In genomic region chr13:46721054-46721453, GRCh38 we compare ENCODE assay signal across 8 cellular contexts.
DNase-seq lines count a peak whose midpoint lies in the region; ATAC-seq and TF ChIP-seq lines count a peak whose summit lies in the region.

No MANE protein-coding gene starts in this region.

- H3K4me3 Mint-ChIP-seq in activated CD8-positive, alpha-beta T cell treated with anti-CD3 and anti-CD28 coated beads, Interleukin-2, amount 10 ng/mL, durations not matched to agents 7 days and 5 days: no peak overlapping the region

- H3K27me3 ChIP-seq in fibroblast of lung (ENCODE audit: control insufficient read depth, insufficient read depth, low read length) (no peaks in the 10 kb centered on the region), osteoblast (ENCODE audit: insufficient read depth, low read length) (no peaks in the 10 kb centered on the region)

- CTCF ChIA-PET in activated CD8-positive, alpha-beta T cell treated with anti-CD3 and anti-CD28 coated beads, Interleukin-2, amount 10 ng/mL, durations not matched to agents 7 days and 5 days (lab: Charles Lee): interaction anchor here (0.6 to 8.7 kb wide), 19 partner anchors 10 to 236 kb away, joined by 3 to 94 read pairs (median 4); no protein-coding TSS in a partner anchor

- H4K20me1 ChIP-seq in fibroblast of lung (ENCODE audit: control insufficient read depth, extremely low read depth, insufficient read depth, low read length) (no peaks in the 10 kb centered on the region), osteoblast (ENCODE audit: insufficient read depth, low read length) (peaks cover 3% of the 10 kb centered on the region)

- H3K9ac ChIP-seq in fibroblast of lung (ENCODE audit: insufficient read depth, low read length): no peak overlapping the region

- POLR2A ChIA-PET in activated CD8-positive, alpha-beta T cell treated with anti-CD3 and anti-CD28 coated beads, Interleukin-2, amount 10 ng/mL, durations not matched to agents 7 days and 5 days (lab: Charles Lee): interaction anchor here (1.8 kb wide), 1 partner anchor 169 kb away, joined by 7 read pairs; no protein-coding TSS in a partner anchor

- H3K27ac ChIP-seq in fibroblast of lung (ENCODE audit: insufficient read depth, low read length) (no peak overlapping the region), osteoblast (ENCODE audit: low read depth, low read length) (no peak overlapping the region)

- no peak overlapping the region for H3K4me2 ChIP-seq in fibroblast of lung (ENCODE audit: extremely low read depth, insufficient read depth, low read length)
- peak overlapping the region; percentile 30 for H3K4me2 ChIP-seq in osteoblast (ENCODE audit: insufficient read depth, low read length)

- ATAC-seq in activated CD8-positive, alpha-beta T cell treated with anti-CD3 and anti-CD28 coated beads, Interleukin-2, amount 10 ng/mL, durations not matched to agents 7 days and 5 days: no peak

- TF ChIP-seq CTCF in fibroblast of lung (conservative IDR thresholded peaks at IDR 0.05 in 1 of 2, IDR thresholded peaks at IDR 0.05 in 1 of 2; ENCODE audit: low read depth in 1 of 2, low read length in 2 of 2): peak; percentile 55 to 57
- TF ChIP-seq CTCF in osteoblast (IDR thresholded peaks at IDR 0.05; ENCODE audit: extremely low read depth, low read depth, low read length): peak; percentile 67

- no peaks in the 10 kb centered on the region for H3K79me2 ChIP-seq in fibroblast of lung (ENCODE audit: control insufficient read depth, insufficient read depth, low read length)
- H3K79me2 ChIP-seq in osteoblast (ENCODE audit: insufficient read depth, low read length): no peaks in the 10 kb centered on the region

- H3K27ac Mint-ChIP-seq in activated CD8-positive, alpha-beta T cell treated with anti-CD3 and anti-CD28 coated beads, Interleukin-2, amount 10 ng/mL, durations not matched to agents 7 days and 5 days: no peak overlapping the region

- H3K36me3 Mint-ChIP-seq in activated CD8-positive, alpha-beta T cell treated with anti-CD3 and anti-CD28 coated beads, Interleukin-2, amount 10 ng/mL, durations not matched to agents 7 days and 5 days (ENCODE audit: low read depth): peaks cover 32% of the 10 kb centered on the region

- H3K4me1 ChIP-seq in fibroblast of lung (ENCODE audit: control insufficient read depth, extremely low read depth, insufficient read depth, low read length) (no peaks in the 10 kb centered on the region), osteoblast (ENCODE audit: insufficient read depth, low read length) (peaks cover 4% of the 10 kb centered on the region)

- H2AFZ ChIP-seq in fibroblast of lung (ENCODE audit: low read length) (no peak overlapping the region), osteoblast (ENCODE audit: low read length) (no peak overlapping the region)

- H3K4me3 ChIP-seq in fibroblast of lung (replicated peaks in 1 of 4; ENCODE audit: control extremely low read depth in 1 of 4, insufficient read depth in 1 of 4, low read depth in 3 of 4, low read length in 4 of 4) (no peak overlapping the region), osteoblast (ENCODE audit: insufficient read depth, low read length) (no peak overlapping the region)

- peak; percentile 33 for DNase-seq in NCI-H2171 treated with DMSO at 0.1 percent for 48 hours (lab: John Stamatoyannopoulos, UW)
- no peak for DNase-seq in NCI-H2171 (lab: John Stamatoyannopoulos, UW)
- peak; percentile 32 for DNase-seq in NCI-H146 (lab: John Stamatoyannopoulos, UW)
- peak; percentile 61 for DNase-seq in activated CD8-positive, alpha-beta T cell treated with anti-CD3 and anti-CD28 coated beads, Interleukin-2, amount 10 ng/mL, durations not matched to agents 7 days and 5 days
- peak; percentile 29 to 63 for DNase-seq in fibroblast of lung (ENCODE audit: low read depth in 2 of 2)
- peak; percentile 35 for DNase-seq in osteoblast (ENCODE audit: insufficient read length, low spot score, missing footprints)
- no peak for DNase-seq in mesenteric fat pad (ENCODE audit: low spot score)
- no peak for DNase-seq in NCI-H524 treated with DMSO at 0.1 percent for 48 hours (lab: John Stamatoyannopoulos, UW)

- H3K36me3 ChIP-seq in fibroblast of lung (ENCODE audit: control insufficient read depth, insufficient read depth, low read length) (no peaks in the 10 kb centered on the region), osteoblast (ENCODE audit: insufficient read depth, low read length) (peaks cover 18% of the 10 kb centered on the region)

- H3K9me3 ChIP-seq in fibroblast of lung (ENCODE audit: control insufficient read depth, insufficient read depth, low read depth, low read length) (no peaks in the 10 kb centered on the region), osteoblast (ENCODE audit: low read depth, low read length) (no peaks in the 10 kb centered on the region)

- H3K9me3 Mint-ChIP-seq in activated CD8-positive, alpha-beta T cell treated with anti-CD3 and anti-CD28 coated beads, Interleukin-2, amount 10 ng/mL, durations not matched to agents 7 days and 5 days (ENCODE audit: insufficient read depth): no peaks in the 10 kb centered on the region

- peaks cover 17% of the 10 kb centered on the region for H3K4me1 Mint-ChIP-seq in activated CD8-positive, alpha-beta T cell treated with anti-CD3 and anti-CD28 coated beads, Interleukin-2, amount 10 ng/mL, durations not matched to agents 7 days and 5 days (ENCODE audit: low read depth)

- no peaks in the 10 kb centered on the region for H3K27me3 Mint-ChIP-seq in activated CD8-positive, alpha-beta T cell treated with anti-CD3 and anti-CD28 coated beads, Interleukin-2, amount 10 ng/mL, durations not matched to agents 7 days and 5 days (ENCODE audit: low read depth)

Comparison
In these comparisons a context has a peak if more than half of its experiments do, and no peak if none do; other contexts are left out.
1. DNase-seq: peak in NCI-H2171 treated with DMSO at 0.1 percent for 48 hours (single experiment), NCI-H146 (single experiment), activated CD8-positive, alpha-beta T cell treated with anti-CD3 and anti-CD28 coated beads, Interleukin-2, amount 10 ng/mL, durations not matched to agents 7 days and 5 days (single experiment), fibroblast of lung (2 of 2) and osteoblast (single experiment); none in NCI-H2171 (single experiment), mesenteric fat pad (single experiment) and NCI-H524 treated with DMSO at 0.1 percent for 48 hours (single experiment).